In the genomic region with DNA sequence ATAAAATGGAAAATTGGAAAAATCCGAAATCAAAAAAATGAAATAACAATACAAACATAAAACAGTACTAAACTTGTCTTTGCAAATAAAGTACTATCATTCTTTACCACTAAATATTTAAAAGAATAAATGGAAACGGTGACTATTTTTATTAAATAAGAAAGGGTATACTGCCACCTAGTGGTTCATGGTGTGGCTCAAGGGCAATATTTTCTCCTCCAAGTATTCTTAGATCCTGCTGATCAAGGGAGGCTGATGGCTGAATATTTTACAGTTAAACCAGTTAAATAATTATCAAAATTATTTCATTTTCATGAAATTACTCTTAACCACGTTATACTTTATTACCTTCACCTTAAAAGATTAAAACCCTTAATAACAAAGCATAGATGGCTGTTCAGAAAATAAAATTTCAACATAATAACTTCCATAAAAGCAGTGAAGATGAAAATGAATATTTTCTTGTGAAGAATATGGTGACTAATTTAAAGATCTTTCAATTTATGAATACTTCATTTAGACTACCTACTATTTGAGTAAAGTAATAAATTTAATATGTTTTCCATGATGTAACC, we compare ENCODE assay signal across 8 cellular contexts.
DNase-seq lines count a peak whose midpoint lies in the region; ATAC-seq and TF ChIP-seq lines count a peak whose summit lies in the region.

No MANE protein-coding gene starts in this region.

- peak; percentile 58 for TF ChIP-seq CTCF in AG09309 (IDR thresholded peaks at IDR 0.05; ENCODE audit: control insufficient read depth, insufficient read depth, low read depth, low read length, missing control alignments)
- TF ChIP-seq CTCF in GM13976 (IDR thresholded peaks at IDR 0.05; ENCODE audit: borderline replicate concordance, control extremely low read depth, extremely low read depth, insufficient read depth, missing control alignments): peak; percentile 54
- peak; percentile 45 for TF ChIP-seq CTCF in fibroblast of mammary gland (conservative IDR thresholded peaks at IDR 0.05; ENCODE audit: control insufficient read depth, insufficient read depth, low read depth, low read length)

- ATAC-seq in GM19023 (IDR thresholded peaks at IDR 0.05; ENCODE audit: unreplicated experiment): no peak

- H3K27ac ChIP-seq in SK-N-MC: peak overlapping the region; percentile 83; the same call in 1 of the 2 replicates

- H3K9me3 ChIP-seq in SK-N-MC (ENCODE audit: low read depth, low read length): peaks cover 4% of the 10 kb centered on the region; the same call in 1 of the 2 replicates

- in situ Hi-C loops in GM13976 (cut with MboI; ENCODE audit: low sequenced_read_pairs, unreplicated experiment): loop anchor here (25.0 kb wide), 1 partner anchor 1630 kb away; no protein-coding TSS in a partner anchor

- H3K4me3 ChIP-seq in AG09309 (ENCODE audit: control insufficient read depth, low read depth, low read length) (no peak overlapping the region), SK-N-MC (no peak overlapping the region), fibroblast of mammary gland (ENCODE audit: control insufficient read depth, low read depth, low read length) (no peak overlapping the region)

- no peaks in the 10 kb centered on the region for H3K36me3 ChIP-seq in SK-N-MC (ENCODE audit: insufficient read depth, low read length)

- DNase-seq in AG09309 (ENCODE audit: low read depth) (no peak), GM13976 (ENCODE audit: low spot score) (peak; percentile 33), NCI-H1092 (lab: John Stamatoyannopoulos, UW) (peak; percentile 36), SK-N-MC (ENCODE audit: low read depth, low spot score) (peak; percentile 91), fibroblast of mammary gland (ENCODE audit: low read depth) (peak; percentile 28), pons (ENCODE audit: low spot score) (peak; percentile 63)
- DNase-seq in NK-92 treated with Interleukin-12 subunit alpha and Interleukin-12 subunit beta, amount 100 ng/mL, for 24 hours (lab: John Stamatoyannopoulos, UW): no peak

- no peak overlapping the region for H3K9ac ChIP-seq in SK-N-MC (ENCODE audit: insufficient read length)

Comparison
In these comparisons a context has a peak if more than half of its experiments do, and no peak if none do; other contexts are left out.
1. DNase-seq: peak in GM13976 (single experiment), NCI-H1092 (single experiment), SK-N-MC (single experiment), fibroblast of mammary gland (single experiment) and pons (single experiment); none in AG09309 (single experiment) and NK-92 treated with Interleukin-12 subunit alpha and Interleukin-12 subunit beta, amount 100 ng/mL, for 24 hours (single experiment).
2. Peak in every context shown above with its lines, with median percentiles within 50 percentile points of each other: CTCF ChIP-seq.